In the genomic region with DNA sequence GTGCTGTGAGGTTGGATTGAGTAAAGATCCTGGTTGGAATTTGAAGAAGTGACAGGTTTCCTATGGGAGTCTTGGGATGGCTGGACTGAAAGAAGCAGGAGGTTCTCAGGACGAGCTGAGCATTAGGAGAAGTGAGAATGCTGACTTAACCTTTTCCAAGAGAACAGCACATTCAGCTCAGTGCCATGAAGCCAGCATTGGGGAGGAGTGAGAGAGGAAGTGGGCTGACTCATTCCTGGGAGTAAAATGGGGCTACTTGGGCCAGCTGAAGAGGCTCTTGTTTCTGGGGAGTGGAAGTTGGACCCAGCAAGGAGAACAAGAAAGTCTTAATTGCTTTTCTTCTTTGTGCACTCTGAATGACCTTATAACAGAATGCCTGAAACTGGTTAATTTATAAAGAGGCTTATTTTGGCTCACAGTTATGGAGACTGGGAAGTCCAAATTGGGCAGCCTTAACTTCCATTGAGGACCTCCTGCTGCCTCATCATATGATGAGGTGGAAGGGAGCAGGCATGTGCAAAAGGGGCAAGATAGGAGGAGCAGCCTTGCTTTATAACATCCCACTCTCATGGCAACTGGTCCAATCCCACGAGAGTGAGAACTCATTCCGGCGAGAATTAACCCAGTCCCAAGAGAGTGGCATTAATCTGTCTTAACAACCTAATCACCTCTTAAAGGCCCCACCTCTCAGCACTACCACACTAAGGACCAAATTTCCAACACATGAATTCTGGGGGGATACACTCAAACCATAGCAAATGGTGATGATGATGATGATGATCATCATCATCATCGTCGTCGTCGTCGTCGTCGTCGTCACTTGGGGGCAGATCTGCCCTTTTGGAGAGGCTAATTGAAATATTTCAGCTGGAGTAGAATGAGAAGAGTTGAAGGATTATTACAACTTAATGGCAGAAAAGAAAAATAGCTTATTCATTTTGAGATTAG, we compare ENCODE assay signal across 11 cellular contexts. TPM values are rescaled to one million over a fixed set of nuclear protein-coding genes. Genes with fewer than 3 reads are reported as not detected.
DNase-seq lines count a peak whose midpoint lies in the region; ATAC-seq and TF ChIP-seq lines count a peak whose summit lies in the region.
"Had no signal": no experiment of that assay in that cellular context is flagged by ENCODE, and none has a peak within 500 bp of the region (broad histone marks: within the 10 kb centered on the region; RNA-seq: fewer than 3 reads in every experiment).

No MANE protein-coding gene starts in this region.

- H3K9me3 ChIP-seq in PC-3 (ENCODE audit: low read length): no peaks in the 10 kb centered on the region
- H3K9me3 ChIP-seq in fibroblast of lung (ENCODE audit: control insufficient read depth, insufficient read depth, low read depth, low read length): no peaks in the 10 kb centered on the region
- H3K9me3 ChIP-seq: uterus had no signal

- no peaks in the 10 kb centered on the region for H3K4me1 ChIP-seq in PC-3 (ENCODE audit: insufficient read depth, low read length)
- H3K4me1 ChIP-seq in fibroblast of lung (ENCODE audit: control insufficient read depth, extremely low read depth, insufficient read depth, low read length): no peaks in the 10 kb centered on the region
- H3K4me1 ChIP-seq: uterus had no signal

- H3F3A ChIP-seq in PC-3 (ENCODE audit: low read length, unreplicated experiment): no peaks in the 10 kb centered on the region

- POLR2A ChIA-PET in PC-3 (lab: Charles Lee; ENCODE audit: unreplicated experiment): no interaction called here

- H3K79me2 ChIP-seq in PC-3 (ENCODE audit: low read length) (no peaks in the 10 kb centered on the region), fibroblast of lung (ENCODE audit: control insufficient read depth, insufficient read depth, low read length) (no peaks in the 10 kb centered on the region)

- H4K20me1 ChIP-seq in PC-3 (ENCODE audit: low read length) (no peaks in the 10 kb centered on the region), fibroblast of lung (ENCODE audit: control insufficient read depth, extremely low read depth, insufficient read depth, low read length) (no peaks in the 10 kb centered on the region)

- H3K4me1 Mint-ChIP-seq in neural crest cell: no peaks in the 10 kb centered on the region

- no peaks in the 10 kb centered on the region for H3K9me3 Mint-ChIP-seq in neural crest cell
- H3K9me3 Mint-ChIP-seq: central memory CD8-positive, alpha-beta T cell had no signal

- intact Hi-C loops in PC-3 (cut with micrococcal nuclease): no loop called here

- H3K36me3 Mint-ChIP-seq in neural crest cell (ENCODE audit: low read depth): peaks cover 31% of the 10 kb centered on the region

- CTCF ChIA-PET in PC-3 (lab: Charles Lee): no interaction called here

- no peaks in the 10 kb centered on the region for H3K27me3 Mint-ChIP-seq in neural crest cell (ENCODE audit: low read depth)
- H3K27me3 Mint-ChIP-seq: central memory CD8-positive, alpha-beta T cell had no signal

- H2AFZ ChIP-seq in PC-3 (ENCODE audit: low read length) (no peak overlapping the region), fibroblast of lung (ENCODE audit: low read length) (no peak overlapping the region)

- H3K27me3 ChIP-seq in PC-3 (ENCODE audit: low read length): no peaks in the 10 kb centered on the region
- no peaks in the 10 kb centered on the region for H3K27me3 ChIP-seq in fibroblast of lung (ENCODE audit: control insufficient read depth, insufficient read depth, low read length)
- H3K27me3 ChIP-seq: uterus had no signal

- H3K4me3 ChIP-seq in PC-3 (ENCODE audit: low read length) (no peak overlapping the region), fibroblast of lung (replicated peaks in 1 of 4; ENCODE audit: control extremely low read depth in 1 of 4, insufficient read depth in 1 of 4, low read depth in 3 of 4, low read length in 4 of 4) (no peak overlapping the region)
- H3K4me3 ChIP-seq: uterus had no signal

- no TSS peak for BruUV-seq in PC-3 (replicated peaks; lab: Mats Ljungman, UMichigan)

- no peak overlapping the region for H3K9ac ChIP-seq in PC-3 (ENCODE audit: low read length)
- no peak overlapping the region for H3K9ac ChIP-seq in fibroblast of lung (ENCODE audit: insufficient read depth, low read length)

- H3K36me3 ChIP-seq in PC-3 (ENCODE audit: low read depth, low read length): peaks cover 58% of the 10 kb centered on the region
- H3K36me3 ChIP-seq in fibroblast of lung (ENCODE audit: control insufficient read depth, insufficient read depth, low read length): peaks cover 10% of the 10 kb centered on the region
- H3K36me3 ChIP-seq: uterus had no signal

- H3K27ac Mint-ChIP-seq in neural crest cell (ENCODE audit: unreplicated experiment): peak overlapping the region; percentile 88

- H3K4me2 ChIP-seq in PC-3 (ENCODE audit: low read length): no peak overlapping the region
- no peak overlapping the region for H3K4me2 ChIP-seq in fibroblast of lung (ENCODE audit: extremely low read depth, insufficient read depth, low read length)

- H3K27ac ChIP-seq in PC-3 (ENCODE audit: low read length): no peak overlapping the region
- no peak overlapping the region for H3K27ac ChIP-seq in fibroblast of lung (ENCODE audit: insufficient read depth, low read length)
- H3K27ac ChIP-seq: uterus had no signal

- H3K4me3 Mint-ChIP-seq in neural crest cell: no peak overlapping the region
- H3K4me3 Mint-ChIP-seq: central memory CD8-positive, alpha-beta T cell had no signal

- peak; percentile 61 for ATAC-seq in PC-3
- no peak for ATAC-seq in GM18873 (IDR thresholded peaks at IDR 0.05; ENCODE audit: low FRiP score, unreplicated experiment)

- no peaks in the 10 kb centered on the region for H3K9me2 ChIP-seq in PC-3 (replicated peaks; ENCODE audit: low read length)

- no peak for TF ChIP-seq CTCF in PC-3 (conservative IDR thresholded peaks at IDR 0.05; ENCODE audit: low read depth, low read length)
- TF ChIP-seq CTCF in fibroblast of lung (conservative IDR thresholded peaks at IDR 0.05 in 1 of 2, IDR thresholded peaks at IDR 0.05 in 1 of 2; ENCODE audit: low read depth in 1 of 2, low read length in 2 of 2): no peak
- TF ChIP-seq CTCF in neural crest cell (conservative IDR thresholded peaks at IDR 0.05): no peak

- DNase-seq in EH (ENCODE audit: low read depth) (peak; percentile 63), PC-3 (peak; percentile 9), fibroblast of lung (ENCODE audit: low read depth in 2 of 2) (peak; percentile 64 to 70), neural crest cell (ENCODE audit: low read depth, low spot score) (no peak), NCI-H2196 treated with DMSO at 0.1 percent for 48 hours (lab: John Stamatoyannopoulos, UW; ENCODE audit: unreplicated experiment) (no peak)
- DNase-seq in stimulated activated CD4-positive, alpha-beta T cell treated with anti-CD3 and anti-CD28 coated beads, Interleukin-1b, Interleukin-23, amount 100 ng/mL, for 48 hours: no peak
- no peak for DNase-seq in stimulated activated CD4-positive, alpha-beta T cell treated with anti-CD3 and anti-CD28 coated beads, Interleukin-4, amount 100 ng/mL, for 4 hours
- DNase-seq: NK-92 treated with Interleukin-12 subunit alpha and Interleukin-12 subunit beta, amount 100 ng/mL, for 24 hours; uterus had no signal

RNA-seq across cellular contexts. Expression of gene DGUOK, which starts 26.1 kb away (rescaled TPM):
- total RNA-seq in PC-3 (2014; rRNA removed) (42.2 and 61.3 TPM in 2 replicates), fibroblast of lung (51.6 and 54.3 TPM in 2 replicates), neural crest cell (97.7 and 100 TPM in 2 replicates)
- polyA plus RNA-seq in fibroblast of lung: 83.2 and 93.7 TPM in 2 replicates
- polyA plus RNA-seq in fibroblast of lung (2012): 96.7 and 104 TPM in 2 replicates
- polyA minus RNA-seq in fibroblast of lung (ENCODE audit: low replicate concordance): 39.6 and 40.5 TPM in 2 replicates

RNA-seq across cellular contexts. Expression of gene TET3, which starts 31.9 kb away (rescaled TPM):
- 6.1 and 10.1 TPM in 2 replicates for total RNA-seq in PC-3 (2014; rRNA removed)
- total RNA-seq in fibroblast of lung: 2.6 and 3.1 TPM in 2 replicates
- polyA plus RNA-seq in fibroblast of lung: 1.6 and 2.1 TPM in 2 replicates
- 1.4 and 2.4 TPM in 2 replicates for polyA plus RNA-seq in fibroblast of lung (2012)
- 8.2 and 10.6 TPM in 2 replicates for polyA minus RNA-seq in fibroblast of lung (ENCODE audit: low replicate concordance)
- 30.2 and 30.3 TPM in 2 replicates for total RNA-seq in neural crest cell

RNA-seq across cellular contexts. Expression of gene ACTG2, which starts 60.0 kb away (rescaled TPM):
- total RNA-seq in PC-3 (2014; rRNA removed) (1.6 and 3.8 TPM in 2 replicates), fibroblast of lung (4.1 TPM in 2 replicates), neural crest cell (0.39 TPM in 1 of 2 replicates, not detected in the other)
- 107 and 600 TPM in 2 replicates for polyA plus RNA-seq in fibroblast of lung
- polyA plus RNA-seq in fibroblast of lung (2012): 118 and 780 TPM in 2 replicates
- polyA minus RNA-seq in fibroblast of lung (ENCODE audit: low replicate concordance): 95.8 and 1,122 TPM in 2 replicates

Comparison
In these comparisons a context has a peak if more than half of its experiments do, and no peak if none do; other contexts are left out.
1. DNase-seq: peak in EH (single experiment), PC-3 (single experiment) and fibroblast of lung (2 of 2); none in neural crest cell (single experiment), stimulated activated CD4-positive, alpha-beta T cell treated with anti-CD3 and anti-CD28 coated beads, Interleukin-1b, Interleukin-23, amount 100 ng/mL, for 48 hours (single experiment), NCI-H2196 treated with DMSO at 0.1 percent for 48 hours (single experiment) and stimulated activated CD4-positive, alpha-beta T cell treated with anti-CD3 and anti-CD28 coated beads, Interleukin-4, amount 100 ng/mL, for 4 hours (0 of 2).